16 cellular contexts compared by ENCODE assay signal in genomic region chr22:49749227-49749626, GRCh38.
A peak's percentile ranks its signal among the peaks of the same experiment; 100 is the strongest.
DNase-seq lines count a peak whose midpoint lies in the region; ATAC-seq and TF ChIP-seq lines count a peak whose summit lies in the region.
"Had no signal": no experiment of that assay in that cellular context is flagged by ENCODE, and none has a peak within 500 bp of the region (broad histone marks: within the 10 kb centered on the region; RNA-seq: fewer than 3 reads in every experiment).

No MANE protein-coding gene starts in this region.

- POLR2A ChIA-PET in activated B cell treated with CpG ODN at 0.5 μM for 24 hours (lab: Charles Lee), result no interaction called here

- H3K27ac ChIP-seq in DND-41 (ENCODE audit: low read length) (no peak overlapping the region), dorsolateral prefrontal cortex (no peak overlapping the region)
- H3K27ac ChIP-seq: GM23248, HL-60 had no signal

- ATAC-seq in DND-41 (ENCODE audit: insufficient read depth, low read depth) (no peak), activated B cell treated with CpG ODN at 0.5 μM for 24 hours (ENCODE audit: low read depth) (no peak)
- no peak for ATAC-seq in activated T-cell treated with anti-CD3 and anti-CD28 coated beads, Interleukin-2, amount 50 U/mL, for 4 hours

- no peaks in the 10 kb centered on the region for H3K36me3 ChIP-seq in DND-41 (ENCODE audit: insufficient read depth, low read length)

- DNase-seq in CD14-positive monocyte (ENCODE audit: low spot score) (peak; percentile 23), DND-41 (peak; percentile 0), activated B cell treated with CpG ODN at 0.5 μM for 24 hours (peak; percentile 9), islet precursor cell (peak; percentile 45), dorsolateral prefrontal cortex (no peak)
- no peak for DNase-seq in activated naive CD4-positive, alpha-beta T cell treated with Interleukin-2 at 50 U/mL for 16 hours
- no peak for DNase-seq in stimulated activated CD4-positive, alpha-beta T cell treated with anti-CD3 and anti-CD28 coated beads, Interleukin-12 subunit alpha, Interleukin-12 subunit beta, amount 100 ng/mL, for 4 hours
- DNase-seq in activated T-cell treated with anti-CD3 and anti-CD28 coated beads, Interleukin-2, amount 50 U/mL, for 4 hours, result no peak
- DNase-seq: C1 segment of cervical spinal cord; CD4-positive, alpha-beta memory T cell; DMS153; DMS79 treated with DMSO at 0.1 percent for 48 hours; GF-D8; GM23248 had no signal

- no peaks in the 10 kb centered on the region for H3K4me1 ChIP-seq in DND-41 (ENCODE audit: insufficient read depth, low read length)

- H3K27ac Mint-ChIP-seq in CD14-positive monocyte, result no peak overlapping the region
- no peak overlapping the region for H3K27ac Mint-ChIP-seq in activated B cell treated with CpG ODN at 0.5 μM for 24 hours
- H3K27ac Mint-ChIP-seq: B cell; CD4-positive, alpha-beta memory T cell had no signal

- peaks cover 15% of the 10 kb centered on the region for H3K9me3 ChIP-seq in DND-41 (ENCODE audit: insufficient read depth, low read length, severe bottlenecking)

- CTCF ChIA-PET in activated B cell treated with CpG ODN at 0.5 μM for 24 hours (lab: Charles Lee), result no interaction called here

- no peak overlapping the region for H3K9ac ChIP-seq in DND-41 (ENCODE audit: low read depth, low read length)
- H3K9ac ChIP-seq: GM23248 had no signal

- peaks cover 0 to 6% (median 2%) of the 10 kb centered on the region in 3 donors for H3K27me3 Mint-ChIP-seq in CD14-positive monocyte (ENCODE audit: low read depth in 3 of 3)
- no peaks in the 10 kb centered on the region for H3K27me3 Mint-ChIP-seq in activated B cell treated with CpG ODN at 0.5 μM for 24 hours
- H3K27me3 Mint-ChIP-seq in activated T-cell treated with anti-CD3 and anti-CD28 coated beads, Interleukin-2, amount 50 U/mL, for 4 hours (ENCODE audit: low read depth), result peaks cover 3% of the 10 kb centered on the region
- H3K27me3 Mint-ChIP-seq: B cell had no signal

- H3K79me2 ChIP-seq in DND-41 (ENCODE audit: insufficient read depth, low read length), result no peaks in the 10 kb centered on the region

- H4K20me1 ChIP-seq in DND-41 (ENCODE audit: insufficient read depth, low read length), result no peaks in the 10 kb centered on the region

- intact Hi-C loops in CD14-positive monocyte (cut with micrococcal nuclease), result no loop called here
- intact Hi-C loops in activated B cell treated with CpG ODN at 0.5 μM for 24 hours (cut with micrococcal nuclease), result no loop called here
- intact Hi-C loops in dorsolateral prefrontal cortex (cut with DNase I), result no loop called here

- no peak overlapping the region for H3K4me3 ChIP-seq in DND-41 (ENCODE audit: low read depth in 1 of 2, low read length in 2 of 2)
- no peak overlapping the region for H3K4me3 ChIP-seq in dorsolateral prefrontal cortex
- H3K4me3 ChIP-seq: GM23248 had no signal

- H3K4me1 Mint-ChIP-seq in CD14-positive monocyte (no peaks in the 10 kb centered on the region), activated B cell treated with CpG ODN at 0.5 μM for 24 hours (no peaks in the 10 kb centered on the region)
- H3K4me1 Mint-ChIP-seq in activated T-cell treated with anti-CD3 and anti-CD28 coated beads, Interleukin-2, amount 50 U/mL, for 4 hours (ENCODE audit: low read depth), result no peaks in the 10 kb centered on the region
- H3K4me1 Mint-ChIP-seq: B cell; CD4-positive, alpha-beta memory T cell had no signal

- H3K4me2 ChIP-seq in DND-41 (ENCODE audit: insufficient read depth, low read length), result no peak overlapping the region

- H3K27me3 ChIP-seq in DND-41 (ENCODE audit: insufficient read depth, low read length, poor library complexity) (no peaks in the 10 kb centered on the region), dorsolateral prefrontal cortex (peaks cover 0 to 8% (median 0%) of the 10 kb centered on the region in 45 donors)

- TF ChIP-seq CTCF in CD14-positive monocyte (IDR thresholded peaks at IDR 0.05), result no peak
- TF ChIP-seq CTCF in DND-41 (IDR thresholded peaks at IDR 0.05; ENCODE audit: borderline replicate concordance, extremely low read depth, low read length, poor library complexity, severe bottlenecking), result no peak
- TF ChIP-seq CTCF in activated B cell treated with CpG ODN at 0.5 μM for 24 hours (IDR thresholded peaks at IDR 0.05), result no peak
- TF ChIP-seq CTCF in dorsolateral prefrontal cortex (IDR thresholded peaks at IDR 0.05 in 54 of 56, conservative IDR thresholded peaks at IDR 0.05 in 2 of 56; ENCODE audit: low read depth in 1 of 56, partially characterized antibody in 56 of 56), result no peak

- no peak overlapping the region for H3K4me3 Mint-ChIP-seq in CD14-positive monocyte
- H3K4me3 Mint-ChIP-seq in activated B cell treated with CpG ODN at 0.5 μM for 24 hours, result no peak overlapping the region
- no peak overlapping the region for H3K4me3 Mint-ChIP-seq in activated T-cell treated with anti-CD3 and anti-CD28 coated beads, Interleukin-2, amount 50 U/mL, for 4 hours
- H3K4me3 Mint-ChIP-seq: B cell; CD4-positive, alpha-beta memory T cell had no signal

- H2AFZ ChIP-seq in DND-41 (ENCODE audit: low read depth, low read length), result no peak overlapping the region
- H2AFZ ChIP-seq: GM23248 had no signal

- no peaks in the 10 kb centered on the region for H3K36me3 Mint-ChIP-seq in CD14-positive monocyte
- H3K36me3 Mint-ChIP-seq in activated B cell treated with CpG ODN at 0.5 μM for 24 hours (ENCODE audit: low read depth), result peaks cover 3% of the 10 kb centered on the region
- peaks cover 3% of the 10 kb centered on the region for H3K36me3 Mint-ChIP-seq in activated T-cell treated with anti-CD3 and anti-CD28 coated beads, Interleukin-2, amount 50 U/mL, for 4 hours (ENCODE audit: insufficient read depth)

- H3K9me3 Mint-ChIP-seq in CD14-positive monocyte (peaks cover 25 to 44% (median 39%) of the 10 kb centered on the region in 7 donors), activated B cell treated with CpG ODN at 0.5 μM for 24 hours (peaks cover 30% of the 10 kb centered on the region)
- H3K9me3 Mint-ChIP-seq in activated T-cell treated with anti-CD3 and anti-CD28 coated beads, Interleukin-2, amount 50 U/mL, for 4 hours, result peaks cover 31% of the 10 kb centered on the region

Comparison
In these comparisons a context has a peak if more than half of its experiments do, and no peak if none do; other contexts are left out.
1. DNase-seq: peak in CD14-positive monocyte (single experiment), DND-41 (single experiment), activated B cell treated with CpG ODN at 0.5 μM for 24 hours (single experiment) and islet precursor cell (single experiment); none in activated naive CD4-positive, alpha-beta T cell treated with Interleukin-2 at 50 U/mL for 16 hours (single experiment), stimulated activated CD4-positive, alpha-beta T cell treated with anti-CD3 and anti-CD28 coated beads, Interleukin-12 subunit alpha, Interleukin-12 subunit beta, amount 100 ng/mL, for 4 hours (single experiment), dorsolateral prefrontal cortex (0 of 10) and activated T-cell treated with anti-CD3 and anti-CD28 coated beads, Interleukin-2, amount 50 U/mL, for 4 hours (single experiment).